ENCODE assay signal across 14 cellular contexts in the genomic region with DNA sequence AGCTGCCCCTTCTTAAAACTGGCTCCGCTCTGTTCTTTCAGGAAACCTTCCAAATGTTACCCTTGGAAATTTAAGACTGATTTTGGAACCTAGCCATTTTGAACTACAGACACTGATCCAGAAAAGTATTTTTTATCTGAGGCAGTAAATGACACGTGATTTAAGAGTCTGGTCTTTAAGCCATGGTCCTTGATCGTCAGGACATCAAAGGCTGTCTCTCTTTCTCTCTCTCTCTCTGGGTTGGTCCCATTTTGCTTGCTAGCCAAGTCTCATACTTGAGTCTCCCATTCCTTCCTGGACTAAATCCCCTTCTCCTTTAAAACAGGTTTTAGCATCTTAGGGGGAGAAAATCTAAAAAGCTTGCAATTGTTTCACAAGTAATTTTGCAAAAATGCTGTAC.
DNase-seq lines count a peak whose midpoint lies in the region; ATAC-seq and TF ChIP-seq lines count a peak whose summit lies in the region.
"Had no signal": no experiment of that assay in that cellular context is flagged by ENCODE, and none has a peak within 500 bp of the region (broad histone marks: within the 10 kb centered on the region; RNA-seq: fewer than 3 reads in every experiment).

No MANE protein-coding gene starts in this region.

- RAD21 ChIA-PET in HCT116 (lab: Charles Lee; ENCODE audit: low non-redundant PET in 1 of 2, low total read pairs in 2 of 2, uncharacterized antibody in 2 of 2, unreplicated experiment in 2 of 2): no interaction called here

- no peaks in the 10 kb centered on the region for H4K20me1 ChIP-seq in HCT116 (ENCODE audit: insufficient read depth)

- BruUV-seq in HCT116 (replicated peaks; lab: Mats Ljungman, UMichigan): no TSS peak

- H3K4me1 ChIP-seq in HCT116 (ENCODE audit: control insufficient read depth in 1 of 2, insufficient read depth in 2 of 2, low read length in 2 of 2): peaks cover 16 to 17% of the 10 kb centered on the region in 2 experiments
- peaks cover 0 to 36% of the 10 kb centered on the region in 2 donors for H3K4me1 ChIP-seq in right atrium auricular region
- peaks cover 39 to 56% (median 40%) of the 10 kb centered on the region in 3 donors for H3K4me1 ChIP-seq in skeletal muscle tissue (ENCODE audit: control insufficient read depth in 3 of 3, insufficient read depth in 3 of 3, low read length in 3 of 3)

- TF ChIP-seq RAD21 in HCT116 (IDR thresholded peaks at IDR 0.05; ENCODE audit: low read depth): no peak

- no peaks in the 10 kb centered on the region for H3K9me2 ChIP-seq in HCT116 (ENCODE audit: insufficient read depth)

- TF ChIP-seq CTCF in HCT116 (IDR thresholded peaks at IDR 0.05 in 2 of 3, conservative IDR thresholded peaks at IDR 0.05 in 1 of 3; ENCODE audit: borderline replicate concordance in 1 of 3, insufficient read depth in 1 of 3, low read depth in 2 of 3, low read length in 2 of 3) (no peak), right atrium auricular region (IDR thresholded peaks at IDR 0.05) (no peak)

- H3K36me3 ChIP-seq in HCT116 (ENCODE audit: control insufficient read depth in 1 of 2, insufficient read depth in 2 of 2, low read length in 2 of 2): no peaks in the 10 kb centered on the region
- no peaks in the 10 kb centered on the region for H3K36me3 ChIP-seq in right atrium auricular region
- no peaks in the 10 kb centered on the region for H3K36me3 ChIP-seq in skeletal muscle tissue (ENCODE audit: control insufficient read depth in 3 of 3, insufficient read depth in 3 of 3, low read length in 3 of 3)

- POLR2A ChIA-PET in HCT116 (lab: Charles Lee): no interaction called here

- DNase-seq in HCT116 (ENCODE audit: low read depth, low spot score) (no peak), RPMI7951 (ENCODE audit: low read depth) (peak; percentile 35), right atrium auricular region (ENCODE audit: low spot score) (no peak), NCI-H1105 treated with DMSO at 0.1 percent for 48 hours (lab: John Stamatoyannopoulos, UW) (no peak), NCI-H1417 treated with DMSO at 0.1 percent for 48 hours (lab: John Stamatoyannopoulos, UW) (no peak)
- no peak for DNase-seq in activated CD4-positive, alpha-beta T cell treated with anti-CD3 and anti-CD28 coated beads, Interleukin-2, amount 50 U/mL, for 1 hour
- DNase-seq: H7, NCI-H1694, NCI-H2107, NCI-H345, NCI-H526 treated with DMSO at 0.1 percent for 48 hours, PC-3 had no signal

- intact Hi-C loops in HCT116 (cut with micrococcal nuclease): no loop called here

- H3K9ac ChIP-seq in HCT116 (ENCODE audit: low read length) (no peak overlapping the region), skeletal muscle tissue (ENCODE audit: low read depth in 1 of 3, low read length in 3 of 3) (peak overlapping the region; percentile 7 to 81 (median 58))

- H3K4me2 ChIP-seq in HCT116 (ENCODE audit: low read length): no peak overlapping the region

- H3K4me3 ChIP-seq in HCT116 (replicated peaks in 1 of 2; ENCODE audit: low read depth in 1 of 2, low read length in 2 of 2) (no peak overlapping the region), right atrium auricular region (no peak overlapping the region), skeletal muscle tissue (ENCODE audit: low read length in 3 of 3) (peak overlapping the region; percentile 1 to 56 (median 10))
- H3K4me3 ChIP-seq: SK-N-MC had no signal

- H3K9me3 ChIP-seq in HCT116 (ENCODE audit: control insufficient read depth in 1 of 2, insufficient read depth in 1 of 2, low read depth in 1 of 2, low read length in 2 of 2) (no peaks in the 10 kb centered on the region), right atrium auricular region (no peaks in the 10 kb centered on the region), skeletal muscle tissue (ENCODE audit: control insufficient read depth in 3 of 3, low read length in 3 of 3) (no peaks in the 10 kb centered on the region)

- TF ChIP-seq POLR2A in HCT116 (IDR thresholded peaks at IDR 0.05; ENCODE audit: borderline replicate concordance, extremely low read depth, insufficient read depth, insufficient read length): no peak

- H3K79me2 ChIP-seq in HCT116 (ENCODE audit: insufficient read depth, low read length): no peaks in the 10 kb centered on the region

- CTCF ChIA-PET in HCT116 (lab: Charles Lee): no interaction called here

- no peak for ATAC-seq in HCT116
- ATAC-seq: PC-3 had no signal

- H3K27me3 ChIP-seq in HCT116 (ENCODE audit: insufficient read depth, low read length) (peaks cover 66% of the 10 kb centered on the region), right atrium auricular region (no peaks in the 10 kb centered on the region), skeletal muscle tissue (ENCODE audit: control insufficient read depth in 3 of 3, insufficient read depth in 3 of 3, low read length in 3 of 3) (no peaks in the 10 kb centered on the region)

- no peak overlapping the region for H2AFZ ChIP-seq in HCT116 (ENCODE audit: low read depth, low read length, poor library complexity, severe bottlenecking)

- H3K27ac ChIP-seq in HCT116 (ENCODE audit: low read depth, low read length) (no peak overlapping the region), right atrium auricular region (peak overlapping the region; percentile 47 to 48), skeletal muscle tissue (ENCODE audit: low read depth, low read length) (peak overlapping the region; percentile 96)
- H3K27ac ChIP-seq: SK-N-MC had no signal

TF ChIP-seq in HCT116, 20 proteins besides CTCF, POLR2A, EP300 and RAD21:
- TF ChIP-seq TCF7L2 (IDR thresholded peaks at IDR 0.05; ENCODE audit: borderline replicate concordance, extremely low read depth, insufficient read depth, insufficient read length) (peak; percentile 19), ZFX (IDR thresholded peaks at IDR 0.05) (no peak), FOSL1 (IDR thresholded peaks at IDR 0.05; ENCODE audit: low read depth) (no peak)

Comparison
In these comparisons a context has a peak if more than half of its experiments do, and no peak if none do; other contexts are left out.
1. H3K4me3 ChIP-seq: peak in skeletal muscle tissue (3 of 3); none in HCT116 (0 of 2) and right atrium auricular region (0 of 2).